9 cellular contexts compared by ENCODE assay signal in the genomic region with DNA sequence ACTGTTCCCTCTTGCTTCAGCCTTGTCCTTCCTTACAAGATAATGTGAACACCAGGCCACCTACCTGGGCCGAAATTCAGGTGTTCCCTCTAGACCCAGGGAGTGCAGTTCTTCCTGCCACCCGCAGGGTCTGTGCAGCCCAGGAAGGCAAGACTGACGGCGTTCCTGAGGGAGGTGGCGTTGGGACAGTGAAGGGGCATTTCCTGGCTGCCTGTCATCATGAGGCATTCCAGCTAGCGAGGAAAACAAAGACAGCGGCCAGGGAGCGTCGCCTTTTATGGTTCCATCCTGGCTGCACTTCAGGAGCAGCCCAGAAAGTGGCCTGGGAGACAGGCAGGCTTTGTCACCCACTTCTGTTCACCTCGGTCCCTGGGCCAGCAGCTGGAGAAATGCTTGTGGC.
A peak's percentile ranks its signal among the peaks of the same experiment; 100 is the strongest.
DNase-seq lines count a peak whose midpoint lies in the region; ATAC-seq and TF ChIP-seq lines count a peak whose summit lies in the region.
"Had no signal": no experiment of that assay in that cellular context is flagged by ENCODE, and none has a peak within 500 bp of the region (broad histone marks: within the 10 kb centered on the region; RNA-seq: fewer than 3 reads in every experiment).

No MANE protein-coding gene starts in this region.

- peaks cover 12% of the 10 kb centered on the region for H3K4me1 Mint-ChIP-seq in progenitor cell of endocrine pancreas (ENCODE audit: low read depth)

- no peaks in the 10 kb centered on the region for H3K9me3 Mint-ChIP-seq in progenitor cell of endocrine pancreas (ENCODE audit: low read depth)

- in situ Hi-C loops in G401 (cut with HindIII; ENCODE audit: low sequenced_read_pairs): no loop called here

- H3K27ac Mint-ChIP-seq in progenitor cell of endocrine pancreas: peak overlapping the region; percentile 68

- H3K27me3 Mint-ChIP-seq in progenitor cell of endocrine pancreas: peaks cover 7% of the 10 kb centered on the region

- ATAC-seq in GM19324 (IDR thresholded peaks at IDR 0.05; ENCODE audit: low FRiP score, unreplicated experiment): no peak
- ATAC-seq in HG02588 (IDR thresholded peaks at IDR 0.05; ENCODE audit: unreplicated experiment): no peak
- no peak for ATAC-seq in GM21529 (IDR thresholded peaks at IDR 0.05; ENCODE audit: unreplicated experiment)

- DNase-seq in G401 (ENCODE audit: low spot score) (peak; percentile 35), SW480 (ENCODE audit: low spot score) (peak; percentile 90), hepatic stellate cell (ENCODE audit: low spot score) (peak; percentile 53), progenitor cell of endocrine pancreas (ENCODE audit: low spot score, unreplicated experiment) (no peak), NCI-H1105 (lab: John Stamatoyannopoulos, UW) (no peak)
- DNase-seq: NCI-H2227 treated with DMSO at 0.1 percent for 48 hours had no signal

- no peaks in the 10 kb centered on the region for H3K36me3 Mint-ChIP-seq in progenitor cell of endocrine pancreas (ENCODE audit: insufficient read depth)

- TF ChIP-seq CTCF in progenitor cell of endocrine pancreas (IDR thresholded peaks at IDR 0.05; ENCODE audit: unreplicated experiment): peak; percentile 44

- no peak overlapping the region for H3K4me3 Mint-ChIP-seq in progenitor cell of endocrine pancreas (ENCODE audit: low read depth)

Comparison
In these comparisons a context has a peak if more than half of its experiments do, and no peak if none do; other contexts are left out.
1. DNase-seq: peak in G401 (single experiment), SW480 (single experiment) and hepatic stellate cell (single experiment); none in progenitor cell of endocrine pancreas (single experiment) and NCI-H1105 (single experiment).